In genomic region chr1:30100186-30100862, GRCh38 we compare ENCODE assay signal across 31 cellular contexts.
"Had no signal": no experiment of that assay in that cellular context is flagged by ENCODE, and none has a peak within 500 bp of the region (broad histone marks: within the 10 kb centered on the region; RNA-seq: fewer than 3 reads in every experiment).

No MANE protein-coding gene starts in this region.

- H3K27me3 Mint-ChIP-seq: activated CD4-positive, alpha-beta memory T cell treated with anti-CD3 and anti-CD28 coated beads, Interleukin-2, amount 10 ng/mL, durations not matched to agents 7 days and 5 days; activated naive CD8-positive, alpha-beta T cell treated with anti-CD3 and anti-CD28 coated beads for 36 hours had no signal

- H3K4me1 Mint-ChIP-seq: activated CD4-positive, alpha-beta memory T cell treated with anti-CD3 and anti-CD28 coated beads, Interleukin-2, amount 10 ng/mL, durations not matched to agents 7 days and 5 days; activated CD4-positive, alpha-beta T cell treated with anti-CD3 and anti-CD28 coated beads for 36 hours; activated CD4-positive, alpha-beta T cell treated with anti-CD3 and anti-CD28 coated beads, Interleukin-2, amount 10 ng/mL, durations not matched to agents 24 days and 14 days; activated naive CD4-positive, alpha-beta T cell treated with anti-CD3 and anti-CD28 coated beads, Interleukin-2, amount 50 U/mL, for 24 hours; activated naive CD8-positive, alpha-beta T cell treated with anti-CD3 and anti-CD28 coated beads for 36 hours; activated naive CD8-positive, alpha-beta T cell treated with anti-CD3 and anti-CD28 coated beads, Interleukin-2, amount 50 U/mL, for 24 hours; endodermal cell; T-helper 17 cell had no signal

- DNase-seq: activated CD4-positive, alpha-beta memory T cell treated with anti-CD3 and anti-CD28 coated beads, Interleukin-2, amount 10 ng/mL, durations not matched to agents 7 days and 5 days; activated CD4-positive, alpha-beta T cell treated with anti-CD3 and anti-CD28 coated beads for 36 hours; activated CD4-positive, alpha-beta T cell treated with anti-CD3 and anti-CD28 coated beads, Interleukin-2, amount 10 ng/mL, durations not matched to agents 24 days and 14 days; activated CD4-positive, CD25-positive, alpha-beta regulatory T cell; activated CD4-positive, CD25-positive, alpha-beta regulatory T cell treated with anti-CD3 and anti-CD28 coated beads, Interleukin-2, amount 50 U/mL, for 72 hours; activated CD8-positive, alpha-beta memory T cell treated with anti-CD3 and anti-CD28 coated beads, Interleukin-2, amount 50 U/mL, for 48 hours; activated effector memory CD4-positive, alpha-beta T cell treated with anti-CD3 and anti-CD28 coated beads, Interleukin-2, amount 50 U/mL, for 16 hours; activated naive CD4-positive, alpha-beta T cell treated with anti-CD3 and anti-CD28 coated beads for 36 hours; activated naive CD8-positive, alpha-beta T cell treated with anti-CD3 and anti-CD28 coated beads for 36 hours; activated naive CD8-positive, alpha-beta T cell treated with anti-CD3 and anti-CD28 coated beads, Interleukin-2, amount 50 U/mL, for 24 hours; activated T-cell treated with anti-CD3 and anti-CD28 coated beads for 4 hours; activated T-cell treated with anti-CD3 and anti-CD28 coated beads, Interleukin-2, amount 50 U/mL, for 4 hours; adrenal gland; amygdala; aorta; body of pancreas; central memory CD4-positive, alpha-beta T cell; cerebellar nuclear complex; dorsolateral prefrontal cortex; effector memory CD4-positive, alpha-beta T cell; endodermal cell; foreskin fibroblast; head of caudate nucleus; T-helper 1 cell; T-helper 17 cell; T1000 had no signal

- H3K4me3 Mint-ChIP-seq: activated CD4-positive, alpha-beta memory T cell treated with anti-CD3 and anti-CD28 coated beads, Interleukin-2, amount 10 ng/mL, durations not matched to agents 7 days and 5 days; activated CD4-positive, alpha-beta T cell treated with anti-CD3 and anti-CD28 coated beads for 36 hours; activated CD4-positive, alpha-beta T cell treated with anti-CD3 and anti-CD28 coated beads, Interleukin-2, amount 10 ng/mL, durations not matched to agents 24 days and 14 days; activated naive CD4-positive, alpha-beta T cell treated with anti-CD3 and anti-CD28 coated beads for 36 hours; activated naive CD4-positive, alpha-beta T cell treated with anti-CD3 and anti-CD28 coated beads, Interleukin-2, amount 50 U/mL, for 24 hours; activated naive CD8-positive, alpha-beta T cell treated with anti-CD3 and anti-CD28 coated beads for 36 hours; activated naive CD8-positive, alpha-beta T cell treated with anti-CD3 and anti-CD28 coated beads, Interleukin-2, amount 50 U/mL, for 24 hours; activated T-cell treated with anti-CD3 and anti-CD28 coated beads, Interleukin-2, amount 50 U/mL, for 4 hours; dendritic cell treated with granulocyte-macrophage colony-stimulating factor and Interleukin-4, amounts not matched to agents 40 ng/mL and 50 ng/mL, for 4 days; endodermal cell; T-helper 17 cell; T-helper 2 cell treated with Interferon-gamma antibody and Interleukin-4, amounts not matched to agents 5 μg/mL and 100 μg/mL, for 36 hours had no signal

- ATAC-seq: activated CD4-positive, alpha-beta T cell treated with anti-CD3 and anti-CD28 coated beads for 36 hours; activated naive CD8-positive, alpha-beta T cell treated with anti-CD3 and anti-CD28 coated beads, Interleukin-2, amount 50 U/mL, for 24 hours; activated T-cell treated with anti-CD3 and anti-CD28 coated beads, Interleukin-2, amount 50 U/mL, for 4 hours; body of pancreas; esophagus mucosa; T-helper 17 cell had no signal

- H3K27ac Mint-ChIP-seq: activated CD4-positive, alpha-beta memory T cell treated with anti-CD3 and anti-CD28 coated beads, Interleukin-2, amount 10 ng/mL, durations not matched to agents 7 days and 5 days; activated CD4-positive, alpha-beta T cell treated with anti-CD3 and anti-CD28 coated beads for 36 hours; activated CD4-positive, alpha-beta T cell treated with anti-CD3 and anti-CD28 coated beads, Interleukin-2, amount 10 ng/mL, durations not matched to agents 24 days and 14 days; activated naive CD4-positive, alpha-beta T cell treated with anti-CD3 and anti-CD28 coated beads for 36 hours; activated naive CD4-positive, alpha-beta T cell treated with anti-CD3 and anti-CD28 coated beads, Interleukin-2, amount 50 U/mL, for 24 hours; activated naive CD8-positive, alpha-beta T cell treated with anti-CD3 and anti-CD28 coated beads for 36 hours; activated naive CD8-positive, alpha-beta T cell treated with anti-CD3 and anti-CD28 coated beads, Interleukin-2, amount 50 U/mL, for 24 hours; activated T-helper 2 cell treated with anti-CD3 and anti-CD28 coated beads, Interferon-gamma antibody, Interleukin-2, Interleukin-4, amounts not matched to agents 10 μg/mL and 5 μg/mL and 100 μg/mL, durations not matched to agents 14 hours and 24 hours and 36 hours; dendritic cell treated with granulocyte-macrophage colony-stimulating factor and Interleukin-4, amounts not matched to agents 40 ng/mL and 50 ng/mL, for 4 days; endodermal cell; T-helper 17 cell; T-helper 2 cell treated with Interferon-gamma antibody and Interleukin-4, amounts not matched to agents 5 μg/mL and 100 μg/mL, for 36 hours had no signal

- H3K36me3 Mint-ChIP-seq: activated naive CD4-positive, alpha-beta T cell treated with anti-CD3 and anti-CD28 coated beads, Interleukin-2, amount 50 U/mL, for 24 hours; activated naive CD8-positive, alpha-beta T cell treated with anti-CD3 and anti-CD28 coated beads for 36 hours had no signal

- H3K9me3 Mint-ChIP-seq: activated CD4-positive, alpha-beta memory T cell treated with anti-CD3 and anti-CD28 coated beads, Interleukin-2, amount 10 ng/mL, durations not matched to agents 7 days and 5 days; activated CD4-positive, alpha-beta T cell treated with anti-CD3 and anti-CD28 coated beads, Interleukin-2, amount 10 ng/mL, durations not matched to agents 24 days and 14 days; activated naive CD4-positive, alpha-beta T cell treated with anti-CD3 and anti-CD28 coated beads for 36 hours; activated naive CD4-positive, alpha-beta T cell treated with anti-CD3 and anti-CD28 coated beads, Interleukin-2, amount 50 U/mL, for 24 hours; activated naive CD8-positive, alpha-beta T cell treated with anti-CD3 and anti-CD28 coated beads for 36 hours; activated naive CD8-positive, alpha-beta T cell treated with anti-CD3 and anti-CD28 coated beads, Interleukin-2, amount 50 U/mL, for 24 hours; activated T-cell treated with anti-CD3 and anti-CD28 coated beads, Interleukin-2, amount 50 U/mL, for 4 hours; activated T-helper 2 cell treated with anti-CD3 and anti-CD28 coated beads, Interferon-gamma antibody, Interleukin-2, Interleukin-4, amounts not matched to agents 10 μg/mL and 5 μg/mL and 100 μg/mL, durations not matched to agents 14 hours and 24 hours and 36 hours; dendritic cell treated with granulocyte-macrophage colony-stimulating factor and Interleukin-4, amounts not matched to agents 40 ng/mL and 50 ng/mL, for 4 days; T-helper 2 cell treated with Interferon-gamma antibody and Interleukin-4, amounts not matched to agents 5 μg/mL and 100 μg/mL, for 36 hours had no signal
